ENCODE assay signal across 8 cellular contexts in the genomic region with DNA sequence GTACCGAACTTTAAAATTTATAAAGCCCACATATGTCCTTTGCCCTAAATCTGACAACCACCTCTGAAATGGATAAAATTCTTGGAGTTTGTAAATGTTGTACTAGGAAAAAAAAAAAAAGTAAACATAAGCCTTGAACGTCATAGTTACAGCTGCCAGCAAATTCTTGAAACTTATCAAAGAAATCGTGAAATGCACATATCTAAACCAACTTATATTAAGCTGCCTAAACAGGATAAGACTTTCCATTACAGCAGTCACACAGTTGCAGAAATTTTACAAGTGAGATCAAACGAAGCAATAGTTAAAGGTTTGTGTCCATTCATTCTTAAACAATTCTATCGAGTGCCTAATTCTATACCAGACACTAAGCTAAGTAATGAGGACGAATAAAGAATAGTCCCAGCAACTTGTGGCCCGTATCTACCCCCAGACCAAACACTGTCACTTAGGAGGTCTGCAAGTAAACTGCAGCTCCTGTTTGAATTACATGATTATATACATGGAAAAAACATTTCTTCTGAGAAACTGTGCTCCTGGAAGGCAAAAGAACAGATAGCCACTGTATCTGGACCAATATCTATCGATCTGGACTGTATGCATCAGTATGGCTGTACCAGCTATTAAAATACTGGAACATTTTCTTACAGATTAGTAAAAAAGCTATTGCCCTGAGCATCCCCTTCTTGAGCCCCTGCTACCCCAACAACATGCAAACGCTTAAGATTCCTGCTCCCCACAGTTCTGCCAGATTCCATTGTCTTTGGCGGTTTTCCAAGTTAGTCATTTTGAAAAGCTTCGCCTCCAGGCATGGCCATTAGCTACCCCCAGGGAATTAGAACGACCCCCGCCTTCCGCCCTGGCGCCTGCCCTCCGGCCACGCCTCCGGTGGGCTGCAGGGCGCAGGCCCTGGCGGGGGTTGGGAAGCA. TPM values are rescaled to one million over a fixed set of nuclear protein-coding genes. Genes with fewer than 3 reads are reported as not detected.
A peak's percentile ranks its signal among the peaks of the same experiment; 100 is the strongest.
DNase-seq lines count a peak whose midpoint lies in the region; TF ChIP-seq lines count a peak whose summit lies in the region.

No MANE protein-coding gene starts in this region.

- no peaks in the 10 kb centered on the region for H3K9me2 ChIP-seq in MM.1S (replicated peaks; ENCODE audit: insufficient read depth, low read length)

- peaks cover 10% of the 10 kb centered on the region for H3K79me2 ChIP-seq in MM.1S (ENCODE audit: low read length)

- 13 to 46% methylated on average over 5 to 12 of the region's 20 CpGs for WGBS in mesodermal cell (ENCODE audit: insufficient coverage in 2 of 2), 2 experiments

- no peak overlapping the region for H3K9ac ChIP-seq in MM.1S (ENCODE audit: low read length)

- H3K4me1 ChIP-seq in mesodermal cell (ENCODE audit: control insufficient read depth, insufficient read depth, low read length, poor library complexity, severe bottlenecking), result no peaks in the 10 kb centered on the region
- H3K4me1 ChIP-seq in MM.1S (ENCODE audit: low read length), result no peaks in the 10 kb centered on the region

- H3K9me3 ChIP-seq in mesodermal cell (ENCODE audit: control insufficient read depth, low read length), result no peaks in the 10 kb centered on the region
- H3K9me3 ChIP-seq in MM.1S (replicated peaks; ENCODE audit: insufficient read depth, low read length), result no peaks in the 10 kb centered on the region

- H3K27ac ChIP-seq in mesodermal cell (ENCODE audit: low read depth, low read length, severe bottlenecking) (peak overlapping the region; percentile 68), MM.1S (ENCODE audit: low read length) (no peak overlapping the region)

- H4K20me1 ChIP-seq in MM.1S (ENCODE audit: insufficient read depth, low read length), result no peaks in the 10 kb centered on the region

- DNase-seq in EH (ENCODE audit: low read depth) (peak; percentile 87), NCI-H2227 treated with DMSO at 0.1 percent for 48 hours (lab: John Stamatoyannopoulos, UW) (peak; percentile 25), dermis blood vessel endothelial cell (peak; percentile 61), cerebellar nuclear complex (lab: John Stamatoyannopoulos, UW) (no peak), COLO668 (lab: John Stamatoyannopoulos, UW; ENCODE audit: unreplicated experiment) (no peak), RPMI8226 (no peak), MM.1S (no peak)

- H3K36me3 ChIP-seq in mesodermal cell (ENCODE audit: control insufficient read depth, insufficient read depth, low read length) (no peaks in the 10 kb centered on the region), MM.1S (replicated peaks; ENCODE audit: insufficient read depth, low read length) (no peaks in the 10 kb centered on the region)

- H3K27me3 ChIP-seq in MM.1S (replicated peaks; ENCODE audit: insufficient read depth, low read length), result no peaks in the 10 kb centered on the region

- TF ChIP-seq CTCF in MM.1S (IDR thresholded peaks at IDR 0.05; ENCODE audit: low read length), result no peak

- H3F3A ChIP-seq in MM.1S (ENCODE audit: insufficient read depth, low read length), result no peaks in the 10 kb centered on the region

- H3K4me2 ChIP-seq in MM.1S (ENCODE audit: low read depth, low read length), result no peak overlapping the region

- no peak overlapping the region for H2AFZ ChIP-seq in MM.1S (ENCODE audit: low read length)

- H3K4me3 ChIP-seq in mesodermal cell (ENCODE audit: extremely low read depth, insufficient read depth, low read length, poor library complexity, severe bottlenecking) (no peak overlapping the region), MM.1S (ENCODE audit: low read length) (no peak overlapping the region)

RNA-seq across cellular contexts. Expression of a gene that starts 3.4 kb away (rescaled TPM):
- total RNA-seq in dermis blood vessel endothelial cell, result 22.1 and 22.4 TPM in 2 replicates
- 21.3 TPM for polyA plus RNA-seq in mesodermal cell (2013, experiment 1 of 2)
- 21.2 TPM for polyA plus RNA-seq in mesodermal cell (2013, experiment 2 of 2)

Comparison
In these comparisons a context has a peak if more than half of its experiments do, and no peak if none do; other contexts are left out.
1. DNase-seq: peak in EH (single experiment), NCI-H2227 treated with DMSO at 0.1 percent for 48 hours (single experiment) and dermis blood vessel endothelial cell (single experiment); none in cerebellar nuclear complex (0 of 2), COLO668 (single experiment), RPMI8226 (single experiment) and MM.1S (single experiment).